Comparison of ENCODE assay signal across 9 cellular contexts in the genomic region with DNA sequence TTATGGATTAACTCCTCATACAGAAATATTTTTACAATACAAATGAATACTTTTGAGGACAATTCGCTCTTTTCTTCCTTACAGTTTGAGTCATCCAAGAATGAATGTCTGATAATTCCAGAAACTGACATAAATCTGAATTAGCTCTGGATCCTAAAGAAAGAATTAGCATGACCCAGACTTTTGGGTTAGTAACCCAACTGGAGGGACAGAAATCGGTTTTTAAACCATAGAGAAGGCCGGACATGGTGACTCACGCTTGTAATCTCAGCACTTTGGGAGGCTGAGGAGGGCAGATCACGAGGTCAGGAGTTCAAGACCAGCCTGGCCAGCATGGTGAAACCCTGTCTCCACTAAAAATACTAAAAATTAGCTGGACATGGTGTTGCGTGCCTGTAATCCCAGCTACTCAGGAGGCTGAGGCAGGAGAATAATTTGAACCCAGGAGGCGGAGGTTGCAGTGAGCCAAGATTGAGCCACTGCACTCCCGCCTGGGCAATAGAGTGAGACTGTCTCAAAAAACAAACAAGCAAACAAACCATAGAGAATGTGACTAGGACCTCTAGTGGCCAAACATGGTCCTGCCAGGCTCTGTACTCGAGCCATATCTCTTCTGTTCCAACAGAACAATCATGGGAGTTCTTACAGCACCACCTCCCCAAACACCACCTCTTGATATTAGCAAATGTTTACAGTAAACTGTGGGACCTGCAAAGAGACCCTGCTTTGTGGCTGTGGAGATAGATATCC. TPM values are rescaled to one million over a fixed set of nuclear protein-coding genes. Genes with fewer than 3 reads are reported as not detected.
A peak's percentile ranks its signal among the peaks of the same experiment; 100 is the strongest.
DNase-seq lines count a peak whose midpoint lies in the region; ATAC-seq and TF ChIP-seq lines count a peak whose summit lies in the region.
"Had no signal": no experiment of that assay in that cellular context is flagged by ENCODE, and none has a peak within 500 bp of the region (broad histone marks: within the 10 kb centered on the region; RNA-seq: fewer than 3 reads in every experiment).

No MANE protein-coding gene starts in this region.

- H3K36me3 Mint-ChIP-seq in Caco-2 (ENCODE audit: insufficient read depth, unreplicated experiment), result no peaks in the 10 kb centered on the region
- no peaks in the 10 kb centered on the region for H3K36me3 Mint-ChIP-seq in stimulated activated naive B cell treated with anti-CD40 and anti-IgM and Interleukin-4, amounts not matched to agents 10 μg/mL and 1 μg/mL and 100 μg/mL, for 72 hours
- no peaks in the 10 kb centered on the region for H3K36me3 Mint-ChIP-seq in activated T-cell treated with anti-CD3 and anti-CD28 coated beads, Interleukin-2, amount 50 U/mL, for 4 hours (ENCODE audit: insufficient read depth)

- no peaks in the 10 kb centered on the region for H3K79me2 ChIP-seq in PC-3 (ENCODE audit: low read length)
- peaks cover 27% of the 10 kb centered on the region for H3K79me2 ChIP-seq in hepatocyte

- CTCF ChIA-PET in Caco-2 (lab: Charles Lee), result no interaction called here
- CTCF ChIA-PET in PC-3 (lab: Charles Lee), result no interaction called here

- H3K4me1 ChIP-seq in Caco-2, result no peaks in the 10 kb centered on the region
- peaks cover 49% of the 10 kb centered on the region for H3K4me1 ChIP-seq in PC-3 (ENCODE audit: insufficient read depth, low read length)
- peaks cover 34% of the 10 kb centered on the region for H3K4me1 ChIP-seq in hepatocyte (ENCODE audit: insufficient read depth)

- DNase-seq in Caco-2 (peak in 1 of 2 experiments; percentile 19), H4 (ENCODE audit: low spot score) (peak; percentile 12), PC-3 (peak; percentile 49), hepatocyte (ENCODE audit: low spot score) (no peak), NCI-H1105 (lab: John Stamatoyannopoulos, UW) (no peak), foreskin melanocyte (no peak)
- no peak for DNase-seq in stimulated activated naive B cell treated with anti-CD40 and anti-IgM and Interleukin-4, amounts not matched to agents 10 μg/mL and 1 μg/mL and 100 μg/mL, for 72 hours
- no peak for DNase-seq in activated T-cell treated with anti-CD3 and anti-CD28 coated beads, Interleukin-2, amount 50 U/mL, for 4 hours

- H3K36me3 ChIP-seq in Caco-2 (ENCODE audit: control insufficient read depth, insufficient read depth, low read length) (no peaks in the 10 kb centered on the region), PC-3 (ENCODE audit: low read depth, low read length) (no peaks in the 10 kb centered on the region), hepatocyte (replicated peaks; ENCODE audit: insufficient read depth, low read depth) (no peaks in the 10 kb centered on the region)

- H3K4me1 Mint-ChIP-seq in Caco-2 (ENCODE audit: low read depth, unreplicated experiment), result no peaks in the 10 kb centered on the region
- H3K4me1 Mint-ChIP-seq in stimulated activated naive B cell treated with anti-CD40 and anti-IgM and Interleukin-4, amounts not matched to agents 10 μg/mL and 1 μg/mL and 100 μg/mL, for 72 hours, result no peaks in the 10 kb centered on the region
- H3K4me1 Mint-ChIP-seq in activated T-cell treated with anti-CD3 and anti-CD28 coated beads, Interleukin-2, amount 50 U/mL, for 4 hours (ENCODE audit: low read depth), result no peaks in the 10 kb centered on the region

- no peaks in the 10 kb centered on the region for H3K9me3 Mint-ChIP-seq in Caco-2 (ENCODE audit: unreplicated experiment)
- H3K9me3 Mint-ChIP-seq in stimulated activated naive B cell treated with anti-CD40 and anti-IgM and Interleukin-4, amounts not matched to agents 10 μg/mL and 1 μg/mL and 100 μg/mL, for 72 hours, result peaks cover 3 to 4% of the 10 kb centered on the region in 2 donors
- H3K9me3 Mint-ChIP-seq in activated T-cell treated with anti-CD3 and anti-CD28 coated beads, Interleukin-2, amount 50 U/mL, for 4 hours, result peaks cover 5% of the 10 kb centered on the region

- H3K9me3 ChIP-seq in Caco-2 (no peaks in the 10 kb centered on the region), PC-3 (ENCODE audit: low read length) (no peaks in the 10 kb centered on the region), hepatocyte (ENCODE audit: low read depth) (no peaks in the 10 kb centered on the region)

- H2AFZ ChIP-seq in PC-3 (ENCODE audit: low read length) (no peak overlapping the region), hepatocyte (no peak overlapping the region)

- H3K4me2 ChIP-seq in PC-3 (ENCODE audit: low read length) (peak overlapping the region; percentile 67; the same call in 1 of the 2 replicates), hepatocyte (no peak overlapping the region)

- no peaks in the 10 kb centered on the region for H3K27me3 Mint-ChIP-seq in Caco-2 (ENCODE audit: insufficient read depth, unreplicated experiment)
- no peaks in the 10 kb centered on the region for H3K27me3 Mint-ChIP-seq in stimulated activated naive B cell treated with anti-CD40 and anti-IgM and Interleukin-4, amounts not matched to agents 10 μg/mL and 1 μg/mL and 100 μg/mL, for 72 hours
- H3K27me3 Mint-ChIP-seq in activated T-cell treated with anti-CD3 and anti-CD28 coated beads, Interleukin-2, amount 50 U/mL, for 4 hours (ENCODE audit: low read depth), result no peaks in the 10 kb centered on the region
- H3K27me3 Mint-ChIP-seq: brain had no signal

- ATAC-seq in PC-3, result no peak
- no peak for ATAC-seq in stimulated activated naive B cell treated with anti-CD40 and anti-IgM and Interleukin-4, amounts not matched to agents 10 μg/mL and 1 μg/mL and 100 μg/mL, for 72 hours (replicated peaks)
- ATAC-seq in activated T-cell treated with anti-CD3 and anti-CD28 coated beads, Interleukin-2, amount 50 U/mL, for 4 hours, result no peak

- peak overlapping the region; percentile 91 for H3K9ac ChIP-seq in PC-3 (ENCODE audit: low read length)

- H3K9me2 ChIP-seq in PC-3 (replicated peaks; ENCODE audit: low read length), result no peaks in the 10 kb centered on the region
- H3K9me2 ChIP-seq in hepatocyte (replicated peaks; ENCODE audit: insufficient read depth), result no peaks in the 10 kb centered on the region

- TF ChIP-seq CTCF in Caco-2 (IDR thresholded peaks at IDR 0.05; ENCODE audit: insufficient read depth in 1 of 2, low read depth in 1 of 2, low read length in 1 of 2, severe bottlenecking in 1 of 2, unreplicated experiment in 1 of 2) (peak; percentile 26 to 31), PC-3 (conservative IDR thresholded peaks at IDR 0.05; ENCODE audit: low read depth, low read length) (peak; percentile 55), hepatocyte (IDR thresholded peaks at IDR 0.05; ENCODE audit: poor library complexity) (no peak)

- H4K20me1 ChIP-seq in PC-3 (ENCODE audit: low read length) (no peaks in the 10 kb centered on the region), hepatocyte (ENCODE audit: insufficient read depth, poor library complexity, severe bottlenecking) (no peaks in the 10 kb centered on the region)

- POLR2A ChIA-PET in Caco-2 (lab: Charles Lee) (no interaction called here), PC-3 (lab: Charles Lee; ENCODE audit: unreplicated experiment) (no interaction called here)

- intact Hi-C loops in Caco-2 (cut with micrococcal nuclease; ENCODE audit: unreplicated experiment) (loop anchor here (1.0 to 2.0 kb wide), 2 partner anchors 43 to 101 kb away; no protein-coding TSS in a partner anchor), PC-3 (cut with micrococcal nuclease) (no loop called here)

- WGBS in hepatocyte (ENCODE audit: low lambda C conversion rate, missing lambda C conversion rate), result 95% methylated on average over 9 of the region's 9 CpGs

- no peaks in the 10 kb centered on the region for H3F3A ChIP-seq in PC-3 (ENCODE audit: low read length, unreplicated experiment)

- H3K27me3 ChIP-seq in Caco-2 (replicated peaks; ENCODE audit: control insufficient read depth, insufficient read depth, low read length), result no peaks in the 10 kb centered on the region
- H3K27me3 ChIP-seq in PC-3 (ENCODE audit: low read length), result no peaks in the 10 kb centered on the region
- H3K27me3 ChIP-seq in hepatocyte, result no peaks in the 10 kb centered on the region

- H3K27ac Mint-ChIP-seq in Caco-2 (ENCODE audit: unreplicated experiment), result no peak overlapping the region
- H3K27ac Mint-ChIP-seq in stimulated activated naive B cell treated with anti-CD40 and anti-IgM and Interleukin-4, amounts not matched to agents 10 μg/mL and 1 μg/mL and 100 μg/mL, for 72 hours, result no peak overlapping the region

- H3K4me3 Mint-ChIP-seq in Caco-2 (ENCODE audit: unreplicated experiment), result no peak overlapping the region
- H3K4me3 Mint-ChIP-seq in stimulated activated naive B cell treated with anti-CD40 and anti-IgM and Interleukin-4, amounts not matched to agents 10 μg/mL and 1 μg/mL and 100 μg/mL, for 72 hours, result no peak overlapping the region
- no peak overlapping the region for H3K4me3 Mint-ChIP-seq in activated T-cell treated with anti-CD3 and anti-CD28 coated beads, Interleukin-2, amount 50 U/mL, for 4 hours
- H3K4me3 Mint-ChIP-seq: brain had no signal

- H3K27ac ChIP-seq in PC-3 (ENCODE audit: low read length), result peak overlapping the region; percentile 100
- peak overlapping the region; percentile 95 for H3K27ac ChIP-seq in hepatocyte

- no peak overlapping the region for H3K4me3 ChIP-seq in Caco-2 (ENCODE audit: low read depth, low read length)
- H3K4me3 ChIP-seq in PC-3 (ENCODE audit: low read length), result no peak overlapping the region
- H3K4me3 ChIP-seq in hepatocyte, result no peak overlapping the region

- BruUV-seq in Caco-2 (replicated peaks; lab: Mats Ljungman, UMichigan), result no TSS peak
- BruUV-seq in PC-3 (replicated peaks; lab: Mats Ljungman, UMichigan), result no TSS peak

RNA-seq across cellular contexts. Expression of a gene that starts 44.8 kb away (rescaled TPM):
- 0.58 TPM in 1 of 2 replicates, not detected in the other for total RNA-seq in Caco-2 (2022)
- total RNA-seq in H4 (2014; rRNA removed; shearing (Covaris generic)), result 10.6 and 15.2 TPM in 2 replicates
- total RNA-seq in PC-3 (2014; rRNA removed), result 16.4 and 16.9 TPM in 2 replicates
- 37.6 and 40.2 TPM in 2 replicates for total RNA-seq in hepatocyte
- 36.1 and 42.5 TPM in 2 replicates for polyA plus RNA-seq in hepatocyte
- not detected for total RNA-seq in activated T-cell treated with anti-CD3 and anti-CD28 coated beads, Interleukin-2, amount 50 U/mL, for 4 hours

Comparison
In these comparisons a context has a peak if more than half of its experiments do, and no peak if none do; other contexts are left out.
1. DNase-seq: peak in H4 (single experiment) and PC-3 (single experiment); none in hepatocyte (single experiment), NCI-H1105 (single experiment), foreskin melanocyte (single experiment), stimulated activated naive B cell treated with anti-CD40 and anti-IgM and Interleukin-4, amounts not matched to agents 10 μg/mL and 1 μg/mL and 100 μg/mL, for 72 hours (single experiment) and activated T-cell treated with anti-CD3 and anti-CD28 coated beads, Interleukin-2, amount 50 U/mL, for 4 hours (single experiment).